ENCODE assay signal across 18 cellular contexts in genomic region chr21:45251635-45252447, GRCh38. TPM values are rescaled to one million over a fixed set of nuclear protein-coding genes. Genes with fewer than 3 reads are reported as not detected.
DNase-seq lines count a peak whose midpoint lies in the region; ATAC-seq and TF ChIP-seq lines count a peak whose summit lies in the region.
"Had no signal": no experiment of that assay in that cellular context is flagged by ENCODE, and none has a peak within 500 bp of the region (broad histone marks: within the 10 kb centered on the region; RNA-seq: fewer than 3 reads in every experiment).

No MANE protein-coding gene starts in this region.

- H3K4me1 Mint-ChIP-seq in activated CD4-positive, alpha-beta T cell treated with anti-CD3 and anti-CD28 coated beads, Interleukin-2, amount 10 ng/mL, durations not matched to agents 24 days and 14 days: peaks cover 7% of the 10 kb centered on the region
- peaks cover 19% of the 10 kb centered on the region for H3K4me1 Mint-ChIP-seq in central memory CD8-positive, alpha-beta T cell
- peaks cover 14% of the 10 kb centered on the region for H3K4me1 Mint-ChIP-seq in progenitor cell of endocrine pancreas (ENCODE audit: low read depth)

- H3K36me3 Mint-ChIP-seq in activated CD4-positive, alpha-beta T cell treated with anti-CD3 and anti-CD28 coated beads, Interleukin-2, amount 10 ng/mL, durations not matched to agents 24 days and 14 days (ENCODE audit: low read depth): no peaks in the 10 kb centered on the region
- peaks cover 2% of the 10 kb centered on the region for H3K36me3 Mint-ChIP-seq in central memory CD8-positive, alpha-beta T cell (ENCODE audit: insufficient read depth)
- no peaks in the 10 kb centered on the region for H3K36me3 Mint-ChIP-seq in progenitor cell of endocrine pancreas (ENCODE audit: insufficient read depth)

- DNase-seq in activated CD4-positive, alpha-beta T cell treated with anti-CD3 and anti-CD28 coated beads, Interleukin-2, amount 10 ng/mL, durations not matched to agents 24 days and 14 days: peak; percentile 44
- no peak for DNase-seq in activated CD4-positive, alpha-beta T cell treated with anti-CD3 and anti-CD28 coated beads, Interleukin-2, amount 50 U/mL, for 48 hours
- DNase-seq in central memory CD8-positive, alpha-beta T cell (ENCODE audit: low spot score in 2 of 2): no peak
- DNase-seq in islet precursor cell (peak; percentile 44), progenitor cell of endocrine pancreas (ENCODE audit: low spot score, unreplicated experiment) (peak; percentile 5), nucleus accumbens (lab: John Stamatoyannopoulos, UW) (no peak)
- DNase-seq: AML-193; Caco-2; CD4-positive, alpha-beta T cell; DMS153; DND-41; EL; GOT3 had no signal

- H3K4me3 Mint-ChIP-seq in activated CD4-positive, alpha-beta T cell treated with anti-CD3 and anti-CD28 coated beads, Interleukin-2, amount 10 ng/mL, durations not matched to agents 24 days and 14 days: no peak overlapping the region
- no peak overlapping the region for H3K4me3 Mint-ChIP-seq in central memory CD8-positive, alpha-beta T cell
- no peak overlapping the region for H3K4me3 Mint-ChIP-seq in progenitor cell of endocrine pancreas (ENCODE audit: low read depth)
- H3K4me3 Mint-ChIP-seq: CD4-positive, alpha-beta T cell had no signal

- H3K27me3 Mint-ChIP-seq in activated CD4-positive, alpha-beta T cell treated with anti-CD3 and anti-CD28 coated beads, Interleukin-2, amount 10 ng/mL, durations not matched to agents 24 days and 14 days: peaks cover 30% of the 10 kb centered on the region
- H3K27me3 Mint-ChIP-seq in central memory CD8-positive, alpha-beta T cell: no peaks in the 10 kb centered on the region
- H3K27me3 Mint-ChIP-seq in progenitor cell of endocrine pancreas: peaks cover 13% of the 10 kb centered on the region

- intact Hi-C loops in activated CD4-positive, alpha-beta T cell treated with anti-CD3 and anti-CD28 coated beads, Interleukin-2, amount 10 ng/mL, durations not matched to agents 24 days and 14 days (cut with micrococcal nuclease): no loop called here

- H3K9me3 Mint-ChIP-seq in activated CD4-positive, alpha-beta T cell treated with anti-CD3 and anti-CD28 coated beads, Interleukin-2, amount 10 ng/mL, durations not matched to agents 24 days and 14 days: no peaks in the 10 kb centered on the region
- no peaks in the 10 kb centered on the region for H3K9me3 Mint-ChIP-seq in central memory CD8-positive, alpha-beta T cell
- no peaks in the 10 kb centered on the region for H3K9me3 Mint-ChIP-seq in progenitor cell of endocrine pancreas (ENCODE audit: low read depth)
- H3K9me3 Mint-ChIP-seq: CD4-positive, alpha-beta T cell had no signal

- no peak overlapping the region for H3K27ac Mint-ChIP-seq in activated CD4-positive, alpha-beta T cell treated with anti-CD3 and anti-CD28 coated beads, Interleukin-2, amount 10 ng/mL, durations not matched to agents 24 days and 14 days
- peak overlapping the region; percentile 46 for H3K27ac Mint-ChIP-seq in central memory CD8-positive, alpha-beta T cell (ENCODE audit: low read depth)
- H3K27ac Mint-ChIP-seq in progenitor cell of endocrine pancreas: no peak overlapping the region
- H3K27ac Mint-ChIP-seq: CD4-positive, alpha-beta T cell had no signal

- TF ChIP-seq CTCF in progenitor cell of endocrine pancreas (IDR thresholded peaks at IDR 0.05; ENCODE audit: unreplicated experiment): no peak

- no peak for ATAC-seq in central memory CD8-positive, alpha-beta T cell (replicated peaks; ENCODE audit: extremely low read depth, poor library complexity, severe bottlenecking)
- ATAC-seq in GM19467 (IDR thresholded peaks at IDR 0.05; ENCODE audit: unreplicated experiment): no peak
- no peak for ATAC-seq in GM18873 (IDR thresholded peaks at IDR 0.05; ENCODE audit: low FRiP score, unreplicated experiment)
- ATAC-seq: A549, GM12878, K562 had no signal

RNA-seq across cellular contexts. Expression of gene POFUT2, which starts 35.9 kb away (rescaled TPM):
- 15.5 and 17.9 TPM in 2 replicates for total RNA-seq in activated CD4-positive, alpha-beta T cell treated with anti-CD3 and anti-CD28 coated beads, Interleukin-2, amount 10 ng/mL, durations not matched to agents 24 days and 14 days
- 47.8 and 51.5 TPM in 2 replicates for total RNA-seq in progenitor cell of endocrine pancreas

Comparison
In these comparisons a context has a peak if more than half of its experiments do, and no peak if none do; other contexts are left out.
1. DNase-seq: peak in activated CD4-positive, alpha-beta T cell treated with anti-CD3 and anti-CD28 coated beads, Interleukin-2, amount 10 ng/mL, durations not matched to agents 24 days and 14 days (single experiment), islet precursor cell (single experiment) and progenitor cell of endocrine pancreas (single experiment); none in activated CD4-positive, alpha-beta T cell treated with anti-CD3 and anti-CD28 coated beads, Interleukin-2, amount 50 U/mL, for 48 hours (0 of 2), central memory CD8-positive, alpha-beta T cell (0 of 2) and nucleus accumbens (0 of 56).